9 cellular contexts compared by ENCODE assay signal in the genomic region with DNA sequence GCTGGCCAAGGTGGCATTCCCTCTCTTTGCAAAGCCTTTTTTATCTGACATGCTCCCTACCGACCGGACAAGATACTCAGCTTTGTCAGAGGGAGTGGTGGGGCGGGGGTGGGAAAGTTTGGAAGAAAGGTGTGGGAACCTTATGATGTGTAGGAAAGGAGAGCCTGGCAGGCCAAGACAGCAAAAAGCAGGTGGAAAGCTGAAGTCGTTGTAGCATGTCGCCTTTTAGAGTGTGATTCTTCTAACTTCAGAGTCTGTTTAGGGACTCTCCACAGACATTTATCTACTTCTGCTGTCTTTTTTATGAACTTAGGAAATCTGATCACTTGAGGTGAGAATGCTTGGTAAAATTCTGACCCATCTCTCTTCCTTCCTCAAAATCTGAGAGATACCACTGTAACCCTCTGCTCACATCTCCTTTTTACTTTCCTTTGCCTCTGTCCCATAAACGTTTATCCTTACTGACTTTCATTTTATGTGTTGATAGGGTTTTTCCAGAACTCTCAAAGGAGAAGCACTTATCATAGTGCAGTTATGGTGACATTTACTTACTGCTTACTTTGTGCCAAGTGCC. TPM values are rescaled to one million over a fixed set of nuclear protein-coding genes. Genes with fewer than 3 reads are reported as not detected.
DNase-seq lines count a peak whose midpoint lies in the region; ATAC-seq and TF ChIP-seq lines count a peak whose summit lies in the region.
"Had no signal": no experiment of that assay in that cellular context is flagged by ENCODE, and none has a peak within 500 bp of the region (broad histone marks: within the 10 kb centered on the region; RNA-seq: fewer than 3 reads in every experiment).

No MANE protein-coding gene starts in this region.

- no peaks in the 10 kb centered on the region for H3K36me3 ChIP-seq in A673 (ENCODE audit: insufficient read depth, low read length, poor library complexity, severe bottlenecking)

- intact Hi-C loops in posterior vena cava (cut with DNase I) (no loop called here), A673 (cut with micrococcal nuclease; ENCODE audit: unreplicated experiment) (no loop called here)

- ATAC-seq in GM21515 (IDR thresholded peaks at IDR 0.05; ENCODE audit: unreplicated experiment) (peak; percentile 49), HG03520 (IDR thresholded peaks at IDR 0.05; ENCODE audit: unreplicated experiment) (peak; percentile 32)

- H3K27ac ChIP-seq in A673 (ENCODE audit: low read depth, low read length, poor library complexity, severe bottlenecking): no peak overlapping the region

- CTCF ChIA-PET in A673 (lab: Charles Lee): no interaction called here

- no peaks in the 10 kb centered on the region for H3K4me1 ChIP-seq in A673 (ENCODE audit: insufficient read depth, low read length, poor library complexity, severe bottlenecking)

- POLR2A ChIA-PET in A673 (lab: Charles Lee; ENCODE audit: low non-redundant PET): no interaction called here

- H3K9me3 ChIP-seq in A673 (ENCODE audit: low read depth, low read length, poor library complexity, severe bottlenecking): no peaks in the 10 kb centered on the region

- TF ChIP-seq CTCF in epithelial cell of proximal tubule (conservative IDR thresholded peaks at IDR 0.05; ENCODE audit: low read depth, low read length) (no peak), A673 (conservative IDR thresholded peaks at IDR 0.05; ENCODE audit: low read depth, low read length) (no peak)

- no TSS peak for BruUV-seq in A673 (replicated peaks; lab: Mats Ljungman, UMichigan)

- no peaks in the 10 kb centered on the region for H3K27me3 ChIP-seq in A673 (replicated peaks; ENCODE audit: insufficient read depth, low read depth, low read length, poor library complexity)

- DNase-seq in ELF-1 (ENCODE audit: low read depth, low spot score) (peak; percentile 32), epithelial cell of proximal tubule (ENCODE audit: low read depth) (no peak), DMS153 (lab: John Stamatoyannopoulos, UW) (no peak), posterior vena cava (ENCODE audit: low spot score) (no peak), HuH-7.5 (ENCODE audit: low spot score) (no peak), A673 (ENCODE audit: low spot score) (no peak)
- DNase-seq: occipital lobe had no signal

- H3K4me3 ChIP-seq in epithelial cell of proximal tubule (ENCODE audit: low read depth, low read length) (peak overlapping the region; percentile 35), A673 (ENCODE audit: low read depth, low read length, poor library complexity, severe bottlenecking) (no peak overlapping the region)

RNA-seq across cellular contexts. Expression of a gene that starts 8.2 kb away (rescaled TPM):
- total RNA-seq in epithelial cell of proximal tubule: 22.9 and 24.9 TPM in 2 replicates
- 10 to 100 TPM; 58.5 to 62.3 TPM for total RNA-seq in posterior vena cava
- total RNA-seq in A673 (2021): 25.1 and 27.5 TPM in 2 replicates

RNA-seq across cellular contexts. Expression of a gene that starts 25.2 kb away (rescaled TPM):
- 28.0 and 29.0 TPM in 2 replicates for total RNA-seq in epithelial cell of proximal tubule
- total RNA-seq in posterior vena cava: 10 to 100 TPM; 22.0 to 23.2 TPM
- total RNA-seq in A673 (2021): 16.2 and 17.1 TPM in 2 replicates

RNA-seq across cellular contexts. Expression of a gene that starts 47.2 kb away (rescaled TPM):
- total RNA-seq in epithelial cell of proximal tubule: 0.29 TPM in 1 of 2 replicates, not detected in the other
- total RNA-seq in posterior vena cava: 10 to 100 TPM in 1 of 2 donors, 1 to 10 TPM in 1; 8.8 to 12.8 TPM
- not detected in 2 replicates for total RNA-seq in A673 (2021)
- total RNA-seq: occipital lobe had no signal
